In genomic region chr17:60435244-60436170, GRCh38 we compare ENCODE assay signal across 8 cellular contexts. TPM values are rescaled to one million over a fixed set of nuclear protein-coding genes. Genes with fewer than 3 reads are reported as not detected.
DNase-seq lines count a peak whose midpoint lies in the region; ATAC-seq, FAIRE-seq and TF ChIP-seq lines count a peak whose summit lies in the region.

No MANE protein-coding gene starts in this region.

- no peaks in the 10 kb centered on the region for H3K27me3 ChIP-seq in neural cell (ENCODE audit: insufficient read depth, low read depth, low read length)

- FAIRE-seq in RCC 7860 (lab: Jason Lieb, UNC) = peak; percentile 61

- no peak for TF ChIP-seq EP300 in neural cell (conservative IDR thresholded peaks at IDR 0.05; ENCODE audit: poor library complexity, severe bottlenecking)

- no peak overlapping the region for H3K4me2 ChIP-seq in neural cell (ENCODE audit: low read length)

- H3K79me2 ChIP-seq in neural cell (replicated peaks; ENCODE audit: insufficient read depth, low read length) = no peaks in the 10 kb centered on the region

- H3F3A ChIP-seq in neural cell (ENCODE audit: insufficient read depth, low read length, poor library complexity, severe bottlenecking) = no peaks in the 10 kb centered on the region

- H3K9ac ChIP-seq in neural cell (ENCODE audit: low read length) = no peak overlapping the region

- TF ChIP-seq RAD21 in neural cell (conservative IDR thresholded peaks at IDR 0.05) = peak; percentile 98

- no peaks in the 10 kb centered on the region for H3K36me3 ChIP-seq in neural cell (ENCODE audit: insufficient read depth, low read length)

- peak; percentile 36 for DNase-seq in DMS79 treated with DMSO at 0.1 percent for 48 hours (lab: John Stamatoyannopoulos, UW)
- peak; percentile 67 for DNase-seq in LNCaP clone FGC (ENCODE audit: low read depth)
- DNase-seq in RCC 7860 (ENCODE audit: low spot score) = peak; percentile 69
- peak; percentile 11 for DNase-seq in activated T-helper 1 cell treated with Interleukin-2 at 50 U/mL for 16 hours (ENCODE audit: low read depth)
- peak; percentile 92 for DNase-seq in fibroblast of mammary gland (ENCODE audit: low read depth)

- no peaks in the 10 kb centered on the region for H3K9me3 ChIP-seq in neural cell (ENCODE audit: low read length)

- no peak for ATAC-seq in HG03520 (IDR thresholded peaks at IDR 0.05; ENCODE audit: unreplicated experiment)

- no peaks in the 10 kb centered on the region for H3K9me2 ChIP-seq in neural cell (ENCODE audit: insufficient read depth, low read length)

- H3K27ac ChIP-seq in neural cell (ENCODE audit: low read length) (no peak overlapping the region), temporal lobe (ENCODE audit: low read depth, low read length) (peak overlapping the region; percentile 76)

- H4K20me1 ChIP-seq in neural cell (ENCODE audit: insufficient read depth) = no peaks in the 10 kb centered on the region

- TF ChIP-seq CTCF in LNCaP clone FGC (IDR thresholded peaks at IDR 0.05; ENCODE audit: control insufficient read depth, extremely low read depth, insufficient read depth) = peak; percentile 93
- TF ChIP-seq CTCF in fibroblast of mammary gland (conservative IDR thresholded peaks at IDR 0.05; ENCODE audit: control insufficient read depth, insufficient read depth, low read depth, low read length) = peak; percentile 96
- TF ChIP-seq CTCF in neural cell (IDR thresholded peaks at IDR 0.05; ENCODE audit: poor library complexity, severe bottlenecking) = peak; percentile 98

- no peak overlapping the region for H2AFZ ChIP-seq in neural cell (ENCODE audit: low read depth, low read length)

- H3K4me3 ChIP-seq in LNCaP clone FGC (ENCODE audit: low read depth, low read length) = no peak overlapping the region
- H3K4me3 ChIP-seq in fibroblast of mammary gland (ENCODE audit: control insufficient read depth, low read depth, low read length) = peak overlapping the region; percentile 29
- no peak overlapping the region for H3K4me3 ChIP-seq in neural cell (ENCODE audit: low read length)

TF ChIP-seq in neural cell, 6 proteins besides CTCF, POLR2A, EP300 and RAD21:
- TF ChIP-seq EZH2 (IDR thresholded peaks at IDR 0.05; ENCODE audit: borderline replicate concordance, insufficient read depth, low read length, poor library complexity, severe bottlenecking) (no peak), TAF1 (IDR thresholded peaks at IDR 0.05; ENCODE audit: low read depth) (no peak), POLR2AphosphoS5 (IDR thresholded peaks at IDR 0.05) (no peak), MXI1 (conservative IDR thresholded peaks at IDR 0.05; ENCODE audit: poor library complexity, severe bottlenecking) (peak; percentile 50), SMC3 (conservative IDR thresholded peaks at IDR 0.05; ENCODE audit: poor library complexity) (peak; percentile 95), REST (IDR thresholded peaks at IDR 0.05; ENCODE audit: borderline replicate concordance) (no peak)
TF ChIP-seq in neural cell: peak in this region for 2.

RNA-seq across cellular contexts. Expression of gene CHCT1, which starts 13.2 kb away (rescaled TPM):
- not detected in 2 replicates for polyA plus RNA-seq in neural cell
- not detected in 2 replicates for polyA minus RNA-seq in neural cell
- not detected for total RNA-seq in temporal lobe

RNA-seq across cellular contexts. Expression of gene USP32, which starts 43.6 kb away (rescaled TPM):
- polyA plus RNA-seq in neural cell = 25.7 and 27.7 TPM in 2 replicates
- 121 and 133 TPM in 2 replicates for polyA minus RNA-seq in neural cell
- total RNA-seq in temporal lobe = 77.4 TPM

Comparison
In these comparisons a context has a peak if more than half of its experiments do, and no peak if none do; other contexts are left out.
1. DNase-seq: peak in every context shown above with its lines; median percentile 92 in fibroblast of mammary gland; 69 in RCC 7860; 67 in LNCaP clone FGC; 36 in DMS79 treated with DMSO at 0.1 percent for 48 hours; 11 in activated T-helper 1 cell treated with Interleukin-2 at 50 U/mL for 16 hours.